Comparison of ENCODE assay signal across 11 cellular contexts in the genomic region with DNA sequence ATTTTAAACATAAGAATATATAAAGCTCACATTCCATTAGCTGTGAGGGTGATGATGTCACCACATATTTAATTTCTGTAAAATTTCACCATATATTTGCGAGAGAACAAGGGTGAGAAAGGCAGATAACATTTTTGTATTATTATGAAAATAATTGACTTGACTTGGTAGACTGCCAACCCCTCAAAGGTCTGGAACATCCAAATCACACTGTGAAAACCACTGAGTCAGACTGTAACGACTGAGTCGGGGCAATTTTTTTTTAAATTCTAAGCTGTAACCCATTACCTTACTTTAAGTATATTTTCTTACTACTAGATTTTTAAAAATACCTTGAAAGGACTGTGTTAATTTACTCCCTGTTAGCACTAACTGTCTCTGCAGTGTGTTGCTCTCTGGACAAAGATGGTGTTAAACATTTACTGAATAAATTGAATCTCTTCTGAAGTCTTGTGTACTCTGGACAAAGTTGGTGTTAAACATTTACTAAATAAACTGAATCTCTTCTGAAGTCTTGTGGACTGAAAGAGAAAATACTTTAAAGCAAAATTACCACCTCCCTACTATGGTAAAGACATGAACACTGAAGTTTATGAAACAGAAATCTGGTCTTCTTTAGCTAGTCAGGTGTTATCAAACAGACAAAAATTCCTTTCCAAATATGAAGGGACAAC. TPM values are rescaled to one million over a fixed set of nuclear protein-coding genes. Genes with fewer than 3 reads are reported as not detected.
DNase-seq lines count a peak whose midpoint lies in the region; ATAC-seq and TF ChIP-seq lines count a peak whose summit lies in the region.
"Had no signal": no experiment of that assay in that cellular context is flagged by ENCODE, and none has a peak within 500 bp of the region (broad histone marks: within the 10 kb centered on the region; RNA-seq: fewer than 3 reads in every experiment).

No MANE protein-coding gene starts in this region.

- POLR2A ChIA-PET in CD4-positive, alpha-beta T cell (lab: Charles Lee), result interaction anchor here (1.9 kb wide), 1 partner anchor 13 kb away, joined by 6 read pairs; no protein-coding TSS in a partner anchor

- no peaks in the 10 kb centered on the region for H3K9me3 Mint-ChIP-seq in type B pancreatic cell
- H3K9me3 Mint-ChIP-seq in CD4-positive, alpha-beta T cell, result no peaks in the 10 kb centered on the region
- H3K9me3 Mint-ChIP-seq: natural killer cell had no signal

- H3K4me1 Mint-ChIP-seq in type B pancreatic cell (ENCODE audit: unreplicated experiment), result peaks cover 36% of the 10 kb centered on the region
- H3K4me1 Mint-ChIP-seq in CD4-positive, alpha-beta T cell (ENCODE audit: low read depth), result peaks cover 59% of the 10 kb centered on the region

- TF ChIP-seq CTCF in type B pancreatic cell (conservative IDR thresholded peaks at IDR 0.05), result no peak
- TF ChIP-seq CTCF in CD4-positive, alpha-beta T cell (IDR thresholded peaks at IDR 0.05), result no peak

- intact Hi-C loops in CD4-positive, alpha-beta T cell (cut with DNase I, micrococcal nuclease), result no loop called here

- CTCF ChIA-PET in CD4-positive, alpha-beta T cell (lab: Charles Lee), result no interaction called here

- H3K9me3 ChIP-seq in CD4-positive, alpha-beta T cell (ENCODE audit: control insufficient read depth, low read length), result no peaks in the 10 kb centered on the region

- peaks cover 5% of the 10 kb centered on the region for H3K36me3 Mint-ChIP-seq in type B pancreatic cell
- H3K36me3 Mint-ChIP-seq in CD4-positive, alpha-beta T cell (ENCODE audit: low read depth), result no peaks in the 10 kb centered on the region
- H3K36me3 Mint-ChIP-seq: natural killer cell had no signal

- DNase-seq in DMS53 (lab: John Stamatoyannopoulos, UW) (peak; percentile 33), DMS53 treated with DMSO at 0.1 percent for 48 hours (lab: John Stamatoyannopoulos, UW; ENCODE audit: unreplicated experiment) (no peak), dermis microvascular lymphatic vessel endothelial cell (ENCODE audit: low read depth in 2 of 2) (peak; percentile 29 to 54), type B pancreatic cell (ENCODE audit: extremely low spot score, unreplicated experiment) (no peak), SK-N-DZ (ENCODE audit: low spot score) (no peak)
- DNase-seq in CD4-positive, alpha-beta T cell, result no peak
- no peak for DNase-seq in activated effector memory CD4-positive, alpha-beta T cell treated with anti-CD3 and anti-CD28 coated beads, Interleukin-2, amount 50 U/mL, for 16 hours
- DNase-seq: activated naive CD4-positive, alpha-beta T cell; natural killer cell had no signal

- H3K27me3 ChIP-seq in CD4-positive, alpha-beta T cell (ENCODE audit: control insufficient read depth, insufficient read depth, low read length), result no peaks in the 10 kb centered on the region

- ATAC-seq in HG03354 (IDR thresholded peaks at IDR 0.05; ENCODE audit: poor library complexity, severe bottlenecking, unreplicated experiment), result peak; percentile 67
- no peak for ATAC-seq in CD4-positive, alpha-beta T cell (ENCODE audit: poor library complexity)
- ATAC-seq: natural killer cell had no signal

- no peaks in the 10 kb centered on the region for H3K27me3 Mint-ChIP-seq in type B pancreatic cell
- no peaks in the 10 kb centered on the region for H3K27me3 Mint-ChIP-seq in CD4-positive, alpha-beta T cell

- H3K27ac Mint-ChIP-seq in type B pancreatic cell, result peak overlapping the region; percentile 27
- no peak overlapping the region for H3K27ac Mint-ChIP-seq in CD4-positive, alpha-beta T cell
- H3K27ac Mint-ChIP-seq: natural killer cell had no signal

- peak overlapping the region; percentile 40 for H3K4me3 Mint-ChIP-seq in type B pancreatic cell
- no peak overlapping the region for H3K4me3 Mint-ChIP-seq in CD4-positive, alpha-beta T cell
- H3K4me3 Mint-ChIP-seq: natural killer cell had no signal

- no peak overlapping the region for H3K27ac ChIP-seq in CD4-positive, alpha-beta T cell (ENCODE audit: low read depth, low read length)
- H3K27ac ChIP-seq: 22Rv1 had no signal

RNA-seq across cellular contexts. Expression of gene PDZD8, which starts 14.1 kb away (rescaled TPM):
- 12.3 and 13.1 TPM in 2 replicates for total RNA-seq in dermis microvascular lymphatic vessel endothelial cell
- total RNA-seq in type B pancreatic cell (ENCODE audit: low replicate concordance), result 31.7 and 32.1 TPM in 2 replicates
- total RNA-seq in CD4-positive, alpha-beta T cell, result 10 to 100 TPM; 25.2 to 31.1 TPM
- 8.5 and 9.3 TPM in 2 replicates for polyA plus RNA-seq in SK-N-DZ (2014; cell fraction: cytosol; rRNA removed)
- polyA plus RNA-seq in SK-N-DZ (2014; cell fraction: nucleus; rRNA removed), result 4.5 and 4.6 TPM in 2 replicates

Comparison
In these comparisons a context has a peak if more than half of its experiments do, and no peak if none do; other contexts are left out.
1. DNase-seq: peak in DMS53 (single experiment) and dermis microvascular lymphatic vessel endothelial cell (2 of 2); none in DMS53 treated with DMSO at 0.1 percent for 48 hours (single experiment), type B pancreatic cell (single experiment), CD4-positive, alpha-beta T cell (0 of 10), activated effector memory CD4-positive, alpha-beta T cell treated with anti-CD3 and anti-CD28 coated beads, Interleukin-2, amount 50 U/mL, for 16 hours (single experiment) and SK-N-DZ (single experiment).